ENCODE assay signal across 9 cellular contexts in genomic region chr6:35494161-35494563, GRCh38. TPM values are rescaled to one million over a fixed set of nuclear protein-coding genes. Genes with fewer than 3 reads are reported as not detected.
DNase-seq lines count a peak whose midpoint lies in the region; ATAC-seq and TF ChIP-seq lines count a peak whose summit lies in the region.
"Had no signal": no experiment of that assay in that cellular context is flagged by ENCODE, and none has a peak within 500 bp of the region (broad histone marks: within the 10 kb centered on the region; RNA-seq: fewer than 3 reads in every experiment).

No MANE protein-coding gene starts in this region.

- peaks cover 4% of the 10 kb centered on the region for H3K27me3 Mint-ChIP-seq in type B pancreatic cell

- H3K4me3 ChIP-seq in heart right ventricle (peak overlapping the region in 3 of 10 donors; percentile 4 to 22 (median 17)), ascending aorta (peak overlapping the region; percentile 28 to 96), upper lobe of right lung (no peak overlapping the region)

- no peak for DNase-seq in heart right ventricle
- no peak for DNase-seq in left cardiac atrium
- no peak for DNase-seq in ascending aorta (ENCODE audit: low spot score in 2 of 2)
- peak; percentile 58 to 68 for DNase-seq in lung microvascular endothelial cell (ENCODE audit: low read depth in 2 of 2)
- no peak for DNase-seq in type B pancreatic cell (ENCODE audit: extremely low spot score, unreplicated experiment)
- no peak for DNase-seq in upper lobe of right lung
- no peak for DNase-seq in SHP77 (lab: John Stamatoyannopoulos, UW)
- DNase-seq in stimulated activated CD4-positive, alpha-beta T cell treated with anti-CD3 and anti-CD28 coated beads, Interleukin-12 subunit alpha, Interleukin-12 subunit beta, amount 100 ng/mL, for 4 hours, result no peak
- DNase-seq: activated T-cell treated with anti-CD3 and anti-CD28 coated beads, Interleukin-2, amount 50 U/mL, for 24 hours had no signal

- no peaks in the 10 kb centered on the region for H3K36me3 Mint-ChIP-seq in type B pancreatic cell

- peak overlapping the region; percentile 86 for H3K27ac Mint-ChIP-seq in type B pancreatic cell
- H3K27ac Mint-ChIP-seq: activated T-cell treated with anti-CD3 and anti-CD28 coated beads, Interleukin-2, amount 50 U/mL, for 24 hours had no signal

- peaks cover 44% of the 10 kb centered on the region for H3K4me1 Mint-ChIP-seq in type B pancreatic cell (ENCODE audit: unreplicated experiment)

- ATAC-seq in heart right ventricle (no peak), left cardiac atrium (no peak), upper lobe of right lung (no peak)

- peaks cover 33 to 84% (median 70%) of the 10 kb centered on the region in 9 donors for H3K4me1 ChIP-seq in heart right ventricle
- peaks cover 25 to 56% of the 10 kb centered on the region in 2 donors for H3K4me1 ChIP-seq in ascending aorta
- peaks cover 52% of the 10 kb centered on the region for H3K4me1 ChIP-seq in upper lobe of right lung

- TF ChIP-seq CTCF in heart right ventricle (IDR thresholded peaks at IDR 0.05) (no peak), ascending aorta (IDR thresholded peaks at IDR 0.05) (no peak), type B pancreatic cell (conservative IDR thresholded peaks at IDR 0.05) (no peak), upper lobe of right lung (IDR thresholded peaks at IDR 0.05) (no peak)

- H3K27ac ChIP-seq in heart right ventricle (peak overlapping the region in 6 of 10 donors; percentile 20 to 58 (median 39)), ascending aorta (peak overlapping the region; percentile 99 to 100), upper lobe of right lung (no peak overlapping the region)

- H3K9me3 ChIP-seq in heart right ventricle, result no peaks in the 10 kb centered on the region
- no peaks in the 10 kb centered on the region for H3K9me3 ChIP-seq in ascending aorta
- H3K9me3 ChIP-seq in upper lobe of right lung, result no peaks in the 10 kb centered on the region

- H3K9me3 Mint-ChIP-seq in type B pancreatic cell, result no peaks in the 10 kb centered on the region
- H3K9me3 Mint-ChIP-seq: activated T-cell treated with anti-CD3 and anti-CD28 coated beads, Interleukin-2, amount 50 U/mL, for 24 hours had no signal

- 4 to 6% methylated on average over 4 of the region's 4 CpGs for WGBS in heart right ventricle, 2 donors

- peak overlapping the region; percentile 83 for H3K4me3 Mint-ChIP-seq in type B pancreatic cell
- H3K4me3 Mint-ChIP-seq: activated T-cell treated with anti-CD3 and anti-CD28 coated beads, Interleukin-2, amount 50 U/mL, for 24 hours had no signal

- H3K36me3 ChIP-seq in heart right ventricle, result no peaks in the 10 kb centered on the region
- no peaks in the 10 kb centered on the region for H3K36me3 ChIP-seq in ascending aorta
- no peaks in the 10 kb centered on the region for H3K36me3 ChIP-seq in upper lobe of right lung

- H3K27me3 ChIP-seq in heart right ventricle, result peaks cover 0 to 82% (median 5%) of the 10 kb centered on the region in 7 donors
- no peaks in the 10 kb centered on the region for H3K27me3 ChIP-seq in ascending aorta
- peaks cover 4% of the 10 kb centered on the region for H3K27me3 ChIP-seq in upper lobe of right lung

- intact Hi-C loops in heart right ventricle (cut with DNase I), result no loop called here
- intact Hi-C loops in left cardiac atrium (cut with DNase I), result no loop called here
- intact Hi-C loops in ascending aorta (cut with DNase I), result no loop called here
- intact Hi-C loops in upper lobe of right lung (cut with DNase I), result no loop called here

RNA-seq across cellular contexts. Expression of gene TEAD3, which starts 2.7 kb away (rescaled TPM):
- total RNA-seq in heart right ventricle, result 10 to 100 TPM; 27.9 to 54.4 (median 35.5) TPM
- polyA plus RNA-seq in heart right ventricle, result 10 to 100 TPM; 28.3 to 29.1 TPM
- total RNA-seq in left cardiac atrium, result 10 to 100 TPM; 22.4 to 39.6 TPM
- total RNA-seq in ascending aorta, result 19.8 TPM
- 0.20 and 0.22 TPM in 2 replicates for total RNA-seq in lung microvascular endothelial cell
- 49.8 and 109 TPM in 2 replicates for total RNA-seq in type B pancreatic cell (ENCODE audit: low replicate concordance)
- total RNA-seq in upper lobe of right lung, result 23.4 TPM

RNA-seq across cellular contexts. Expression of gene TULP1, which starts 18.5 kb away (rescaled TPM):
- total RNA-seq in heart right ventricle (not detected), left cardiac atrium (under 1 TPM in 1 of 2 donors, not detected in 1; 0.32 TPM), ascending aorta (not detected), lung microvascular endothelial cell (not detected in 2 replicates), type B pancreatic cell (ENCODE audit: low replicate concordance) (0.14 TPM in 1 of 2 replicates, not detected in the other), upper lobe of right lung (not detected)
- under 1 TPM; 0.03 to 0.15 TPM for polyA plus RNA-seq in heart right ventricle

RNA-seq across cellular contexts. Expression of gene RPL10A, which starts 26.0 kb away (rescaled TPM):
- total RNA-seq in heart right ventricle (100 to 1,000 TPM; 476 to 650 (median 529) TPM), left cardiac atrium (100 to 1,000 TPM; 691 to 715 TPM), ascending aorta (643 TPM), lung microvascular endothelial cell (1,551 and 1,794 TPM in 2 replicates), type B pancreatic cell (ENCODE audit: low replicate concordance) (1,788 and 1,808 TPM in 2 replicates), upper lobe of right lung (941 TPM)
- polyA plus RNA-seq in heart right ventricle, result 1,000 to 10,000 TPM in 1 of 2 donors, 100 to 1,000 TPM in 1; 231 to 1,620 TPM

RNA-seq across cellular contexts. Expression of gene FANCE, which starts 42.0 kb away (rescaled TPM):
- 1 to 10 TPM; 1.5 to 5.3 (median 3.0) TPM for total RNA-seq in heart right ventricle
- 1 to 10 TPM; 1.8 to 2.4 TPM for polyA plus RNA-seq in heart right ventricle
- total RNA-seq in left cardiac atrium, result 1 to 10 TPM; 1.8 to 3.7 TPM
- total RNA-seq in ascending aorta, result 0.32 TPM
- total RNA-seq in lung microvascular endothelial cell, result 8.7 and 12.7 TPM in 2 replicates
- 11.6 and 12.8 TPM in 2 replicates for total RNA-seq in type B pancreatic cell (ENCODE audit: low replicate concordance)
- total RNA-seq in upper lobe of right lung, result 10.4 TPM

Comparison
In these comparisons a context has a peak if more than half of its experiments do, and no peak if none do; other contexts are left out.
1. DNase-seq: peak in lung microvascular endothelial cell (2 of 2); none in heart right ventricle (0 of 2), left cardiac atrium (single experiment), ascending aorta (0 of 2), type B pancreatic cell (single experiment), upper lobe of right lung (single experiment), SHP77 (0 of 2) and stimulated activated CD4-positive, alpha-beta T cell treated with anti-CD3 and anti-CD28 coated beads, Interleukin-12 subunit alpha, Interleukin-12 subunit beta, amount 100 ng/mL, for 4 hours (single experiment).
2. RNA of gene TEAD3, which starts 2.7 kb away (total RNA-seq): 49.8 to 109 TPM in type B pancreatic cell, 22.4 to 39.6 TPM in left cardiac atrium, 27.9 to 54.4 TPM in heart right ventricle, 23.4 TPM in upper lobe of right lung (single experiment) and 19.8 TPM in ascending aorta (single experiment); 0.20 to 0.22 TPM in lung microvascular endothelial cell; every median in the first group is over 10 times any median in the second.